1 cellular context compared by ENCODE assay signal in the genomic region with DNA sequence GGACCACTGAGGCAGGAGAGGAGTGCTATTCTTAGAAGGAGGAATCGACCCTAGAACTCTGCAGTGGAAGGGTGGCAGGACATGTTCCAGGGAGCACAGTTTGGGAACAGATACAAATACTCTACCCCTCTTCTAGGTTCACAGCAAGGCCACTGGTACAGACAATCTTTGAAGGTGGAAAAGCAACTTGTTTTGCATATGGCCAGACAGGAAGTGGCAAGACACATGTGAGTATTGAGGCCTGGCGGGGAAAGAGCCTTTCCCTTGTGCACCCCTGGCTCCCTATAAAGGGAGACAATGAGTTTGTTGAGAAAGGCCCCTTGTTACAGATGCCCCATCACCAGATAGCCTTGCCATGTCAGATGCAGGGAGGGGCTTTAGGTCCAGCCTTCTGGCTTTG.
TF ChIP-seq lines count a peak whose summit lies in the region.

No MANE protein-coding gene starts in this region.

TF ChIP-seq in GM23338, 12 proteins besides CTCF, POLR2A, EP300 and RAD21 (continued from another document):
- TF ChIP-seq, protein P1, sequence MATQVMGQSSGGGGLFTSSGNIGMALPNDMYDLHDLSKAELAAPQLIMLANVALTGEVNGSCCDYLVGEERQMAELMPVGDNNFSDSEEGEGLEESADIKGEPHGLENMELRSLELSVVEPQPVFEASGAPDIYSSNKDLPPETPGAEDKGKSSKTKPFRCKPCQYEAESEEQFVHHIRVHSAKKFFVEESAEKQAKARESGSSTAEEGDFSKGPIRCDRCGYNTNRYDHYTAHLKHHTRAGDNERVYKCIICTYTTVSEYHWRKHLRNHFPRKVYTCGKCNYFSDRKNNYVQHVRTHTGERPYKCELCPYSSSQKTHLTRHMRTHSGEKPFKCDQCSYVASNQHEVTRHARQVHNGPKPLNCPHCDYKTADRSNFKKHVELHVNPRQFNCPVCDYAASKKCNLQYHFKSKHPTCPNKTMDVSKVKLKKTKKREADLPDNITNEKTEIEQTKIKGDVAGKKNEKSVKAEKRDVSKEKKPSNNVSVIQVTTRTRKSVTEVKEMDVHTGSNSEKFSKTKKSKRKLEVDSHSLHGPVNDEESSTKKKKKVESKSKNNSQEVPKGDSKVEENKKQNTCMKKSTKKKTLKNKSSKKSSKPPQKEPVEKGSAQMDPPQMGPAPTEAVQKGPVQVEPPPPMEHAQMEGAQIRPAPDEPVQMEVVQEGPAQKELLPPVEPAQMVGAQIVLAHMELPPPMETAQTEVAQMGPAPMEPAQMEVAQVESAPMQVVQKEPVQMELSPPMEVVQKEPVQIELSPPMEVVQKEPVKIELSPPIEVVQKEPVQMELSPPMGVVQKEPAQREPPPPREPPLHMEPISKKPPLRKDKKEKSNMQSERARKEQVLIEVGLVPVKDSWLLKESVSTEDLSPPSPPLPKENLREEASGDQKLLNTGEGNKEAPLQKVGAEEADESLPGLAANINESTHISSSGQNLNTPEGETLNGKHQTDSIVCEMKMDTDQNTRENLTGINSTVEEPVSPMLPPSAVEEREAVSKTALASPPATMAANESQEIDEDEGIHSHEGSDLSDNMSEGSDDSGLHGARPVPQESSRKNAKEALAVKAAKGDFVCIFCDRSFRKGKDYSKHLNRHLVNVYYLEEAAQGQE (IDR thresholded peaks at IDR 0.05; ENCODE audit: unreplicated experiment), result no peak
- TF ChIP-seq EZH2 (IDR thresholded peaks at IDR 0.05; ENCODE audit: low read depth, unreplicated experiment), result no peak
- no peak for TF ChIP-seq EZH2phosphoT487 (IDR thresholded peaks at IDR 0.05; ENCODE audit: unreplicated experiment)
TF ChIP-seq in GM23338: peak in this region for 0.
